In genomic region chr6:168265827-168266815, GRCh38 we compare ENCODE assay signal across 37 cellular contexts. TPM values are rescaled to one million over a fixed set of nuclear protein-coding genes. Genes with fewer than 3 reads are reported as not detected.
"Had no signal": no experiment of that assay in that cellular context is flagged by ENCODE, and none has a peak within 500 bp of the region (broad histone marks: within the 10 kb centered on the region; RNA-seq: fewer than 3 reads in every experiment).

No MANE protein-coding gene starts in this region.

- H3K27ac Mint-ChIP-seq: activated B cell treated with CpG ODN at 0.5 μM for 24 hours; activated CD8-positive, alpha-beta T cell treated with anti-CD3 and anti-CD28 coated beads, Interleukin-2, amount 10 ng/mL, durations not matched to agents 7 days and 5 days; activated naive CD4-positive, alpha-beta T cell treated with anti-CD3 and anti-CD28 coated beads for 36 hours; activated naive CD4-positive, alpha-beta T cell treated with anti-CD3 and anti-CD28 coated beads, Interleukin-2, amount 50 U/mL, for 72 hours; activated T-cell treated with anti-CD3 and anti-CD28 coated beads, Interleukin-2, amount 50 U/mL, for 24 hours; T-cell; T-helper 17 cell had no signal

- H3K9me3 ChIP-seq: adrenal gland, body of pancreas, breast epithelium had no signal

- FAIRE-seq: astrocyte, RCC 7860 had no signal

- H3K27me3 Mint-ChIP-seq: activated B cell treated with CpG ODN at 0.5 μM for 24 hours had no signal

- H3K4me3 Mint-ChIP-seq: activated B cell treated with CpG ODN at 0.5 μM for 24 hours; activated CD8-positive, alpha-beta T cell treated with anti-CD3 and anti-CD28 coated beads, Interleukin-2, amount 10 ng/mL, durations not matched to agents 7 days and 5 days; activated naive CD4-positive, alpha-beta T cell treated with anti-CD3 and anti-CD28 coated beads for 36 hours; activated T-cell treated with anti-CD3 and anti-CD28 coated beads, Interleukin-2, amount 50 U/mL, for 24 hours; T-cell; T-helper 17 cell had no signal

- H3K9me3 Mint-ChIP-seq: activated B cell treated with CpG ODN at 0.5 μM for 24 hours; activated naive CD4-positive, alpha-beta T cell treated with anti-CD3 and anti-CD28 coated beads for 36 hours; activated naive CD4-positive, alpha-beta T cell treated with anti-CD3 and anti-CD28 coated beads, Interleukin-2, amount 50 U/mL, for 72 hours; activated T-cell treated with anti-CD3 and anti-CD28 coated beads, Interleukin-2, amount 50 U/mL, for 24 hours; T-cell had no signal

- H3K27ac ChIP-seq: adrenal gland, body of pancreas, PC-9, VCaP had no signal

- H3K4me3 ChIP-seq: adrenal gland, body of pancreas, breast epithelium, PC-9 had no signal

- H2AFZ ChIP-seq: PC-9 had no signal

- H3K4me1 Mint-ChIP-seq: activated B cell treated with CpG ODN at 0.5 μM for 24 hours, T-cell had no signal

- H3K36me3 Mint-ChIP-seq: activated naive CD4-positive, alpha-beta T cell treated with anti-CD3 and anti-CD28 coated beads, Interleukin-2, amount 50 U/mL, for 72 hours; T-cell had no signal

- H3K36me3 ChIP-seq: adrenal gland, breast epithelium had no signal

- H3K4me2 ChIP-seq: PC-9 had no signal

- ATAC-seq: activated CD8-positive, alpha-beta T cell treated with anti-CD3 and anti-CD28 coated beads, Interleukin-2, amount 10 ng/mL, durations not matched to agents 7 days and 5 days; activated naive CD4-positive, alpha-beta T cell treated with anti-CD3 and anti-CD28 coated beads, Interleukin-2, amount 50 U/mL, for 72 hours; body of pancreas; Right ventricle myocardium inferior; SK-N-SH treated with all-trans-retinoic acid at 6 μM for 48 hours; T-cell; T-helper 17 cell had no signal

- H3K27me3 ChIP-seq: body of pancreas had no signal

- DNase-seq: activated B cell treated with CpG ODN at 0.5 μM for 24 hours; activated CD4-positive, alpha-beta T cell treated with anti-CD3 and anti-CD28 coated beads for 48 hours; activated CD4-positive, CD25-positive, alpha-beta regulatory T cell treated with anti-CD3 and anti-CD28 coated beads, Interleukin-2, amount 50 U/mL, for 72 hours; activated CD8-positive, alpha-beta T cell treated with anti-CD3 and anti-CD28 coated beads, Interleukin-2, amount 10 ng/mL, durations not matched to agents 7 days and 5 days; activated gamma-delta T cell treated with Interleukin-2 at 50 U/mL for 16 hours; activated naive CD4-positive, alpha-beta T cell treated with anti-CD3 and anti-CD28 coated beads for 36 hours; activated T-cell treated with anti-CD3 and anti-CD28 coated beads, Interleukin-2, amount 50 U/mL, for 24 hours; adrenal gland; body of pancreas; caudate nucleus; cerebellar nuclear complex; Karpas-422; MV-4-11; NCI-H1092; NCI-H1436 treated with DMSO at 0.1 percent for 48 hours; NCI-H187; NCI-H2029 treated with DMSO at 0.1 percent for 48 hours; NCI-H2107; NCI-H2171; NCI-H510A; NCI-H526; NCI-H748 treated with DMSO at 0.1 percent for 48 hours; PC-9; SIG-M5; T-cell; T-helper 17 cell; T-helper 9 cell had no signal

- H3K4me1 ChIP-seq: adrenal gland, breast epithelium had no signal

RNA-seq across cellular contexts. Expression of gene DACT2, which starts 53.5 kb away (rescaled TPM):
- total RNA-seq: activated B cell treated with CpG ODN at 0.5 μM for 24 hours; activated CD8-positive, alpha-beta T cell treated with anti-CD3 and anti-CD28 coated beads, Interleukin-2, amount 10 ng/mL, durations not matched to agents 7 days and 5 days; activated naive CD4-positive, alpha-beta T cell treated with anti-CD3 and anti-CD28 coated beads for 36 hours; activated naive CD4-positive, alpha-beta T cell treated with anti-CD3 and anti-CD28 coated beads, Interleukin-2, amount 50 U/mL, for 72 hours; MCF 10A; OCI-LY7; PC-9; SK-MEL-5; T-cell; T-helper 17 cell had no signal
